27 cellular contexts compared by ENCODE assay signal in genomic region chr2:2798337-2798736, GRCh38.
"Had no signal": no experiment of that assay in that cellular context is flagged by ENCODE, and none has a peak within 500 bp of the region (broad histone marks: within the 10 kb centered on the region; RNA-seq: fewer than 3 reads in every experiment).

No MANE protein-coding gene starts in this region.

- H3K4me1 Mint-ChIP-seq: neural crest cell; stimulated activated effector memory CD8-positive, alpha-beta T cell treated with anti-CD3 and anti-CD28 coated beads, Interleukin-12 subunit alpha, Interleukin-12 subunit beta, amount 100 ng/mL, for 72 hours; stimulated activated naive B cell treated with anti-CD40 and anti-IgM and Interleukin-4, amounts not matched to agents 10 μg/mL and 1 μg/mL and 100 μg/mL, for 72 hours had no signal

- H3K27me3 ChIP-seq: neutrophil, pancreas, right lobe of liver, sigmoid colon, thyroid gland, tibial nerve, upper lobe of left lung, vagina had no signal

- H3K9me3 ChIP-seq: neutrophil, pancreas, prostate gland, right lobe of liver, thoracic aorta, thyroid gland, vagina had no signal

- H3K4me3 Mint-ChIP-seq: natural killer cell treated with Interleukin-12 subunit alpha and Interleukin-12 subunit beta and Interleukin-15 and Interleukin-18, amount 100 ng/mL, for 72 hours; nephron progenitor cell; neural crest cell; stimulated activated effector memory CD8-positive, alpha-beta T cell treated with anti-CD3 and anti-CD28 coated beads, Interleukin-12 subunit alpha, Interleukin-12 subunit beta, amount 100 ng/mL, for 72 hours; stimulated activated naive B cell treated with anti-CD40 and anti-IgM and Interleukin-4, amounts not matched to agents 10 μg/mL and 1 μg/mL and 100 μg/mL, for 72 hours; stimulated activated naive CD8-positive, alpha-beta T cell treated with anti-CD3 and anti-CD28 coated beads, Interleukin-15, Interleukin-2, amounts not matched to agents 100 ng/mL and 50 ng/mL, for 24 hours had no signal

- H3K9me3 Mint-ChIP-seq: natural killer cell treated with Interleukin-12 subunit alpha and Interleukin-12 subunit beta and Interleukin-15 and Interleukin-18, amount 100 ng/mL, for 72 hours had no signal

- H3K36me3 ChIP-seq: neutrophil, pancreas, prostate gland, right lobe of liver, sigmoid colon, stomach, thoracic aorta, thyroid gland, tibial nerve, upper lobe of left lung, vagina had no signal

- ATAC-seq: natural killer cell treated with Interleukin-12 subunit alpha and Interleukin-12 subunit beta and Interleukin-15 and Interleukin-18, amount 100 ng/mL, for 72 hours; pancreas; right cardiac atrium; right lobe of liver; stimulated activated effector memory CD8-positive, alpha-beta T cell treated with anti-CD3 and anti-CD28 coated beads, Interleukin-12 subunit alpha, Interleukin-12 subunit beta, amount 100 ng/mL, for 72 hours; stimulated activated naive B cell treated with anti-CD40 and anti-IgM and Interleukin-4, amounts not matched to agents 10 μg/mL and 1 μg/mL and 100 μg/mL, for 72 hours had no signal

- H3K27ac Mint-ChIP-seq: natural killer cell treated with Interleukin-12 subunit alpha and Interleukin-12 subunit beta and Interleukin-15 and Interleukin-18, amount 100 ng/mL, for 72 hours; nephron progenitor cell; stimulated activated effector memory CD8-positive, alpha-beta T cell treated with anti-CD3 and anti-CD28 coated beads, Interleukin-12 subunit alpha, Interleukin-12 subunit beta, amount 100 ng/mL, for 72 hours; stimulated activated naive B cell treated with anti-CD40 and anti-IgM and Interleukin-4, amounts not matched to agents 10 μg/mL and 1 μg/mL and 100 μg/mL, for 72 hours; stimulated activated naive CD8-positive, alpha-beta T cell treated with anti-CD3 and anti-CD28 coated beads, Interleukin-15, Interleukin-2, amounts not matched to agents 100 ng/mL and 50 ng/mL, for 24 hours had no signal

- H3K27ac ChIP-seq: neutrophil, pancreas, prostate gland, right lobe of liver, sigmoid colon, stomach, thoracic aorta, thyroid gland, tibial nerve, upper lobe of left lung, vagina had no signal

- H3K4me1 ChIP-seq: pancreas, prostate gland, right lobe of liver, sigmoid colon, stomach, thyroid gland, tibial nerve, upper lobe of left lung, vagina had no signal

- H3K27me3 Mint-ChIP-seq: stimulated activated naive CD8-positive, alpha-beta T cell treated with anti-CD3 and anti-CD28 coated beads, Interleukin-15, Interleukin-2, amounts not matched to agents 100 ng/mL and 50 ng/mL, for 24 hours had no signal

- H3K4me3 ChIP-seq: pancreas, prostate gland, right lobe of liver, sigmoid colon, stomach, thoracic aorta, thyroid gland, tibial nerve, upper lobe of left lung, vagina had no signal

- DNase-seq: nephron progenitor cell; nucleus accumbens; pancreas; retina; right cardiac atrium; right lobe of liver; sigmoid colon; small intestine; stimulated activated CD4-positive, alpha-beta T cell treated with anti-CD3 and anti-CD28 coated beads, Interleukin-15, amount 100 ng/mL, for 24 hours; stimulated activated CD4-positive, alpha-beta T cell treated with anti-CD3 and anti-CD28 coated beads, Interleukin-2, amount 100 ng/mL, for 24 hours; stimulated activated CD4-positive, alpha-beta T cell treated with anti-CD3 and anti-CD28 coated beads, Interleukin-2, amount 100 ng/mL, for 48 hours; stimulated activated CD4-positive, alpha-beta T cell treated with anti-CD3 and anti-CD28 coated beads, Interleukin-4, amount 100 ng/mL, for 24 hours; stimulated activated naive B cell treated with anti-CD40 and anti-IgM and Interleukin-4, amounts not matched to agents 10 μg/mL and 1 μg/mL and 100 μg/mL, for 72 hours; stimulated activated naive CD4-positive, alpha-beta T cell treated with Interleukin-2 at 50 U/mL for 16 hours; stomach; thyroid gland; trophoblast cell; upper lobe of left lung had no signal

- H3K36me3 Mint-ChIP-seq: natural killer cell treated with Interleukin-12 subunit alpha and Interleukin-12 subunit beta and Interleukin-15 and Interleukin-18, amount 100 ng/mL, for 72 hours; stimulated activated effector memory CD8-positive, alpha-beta T cell treated with anti-CD3 and anti-CD28 coated beads, Interleukin-12 subunit alpha, Interleukin-12 subunit beta, amount 100 ng/mL, for 72 hours; stimulated activated naive B cell treated with anti-CD40 and anti-IgM and Interleukin-4, amounts not matched to agents 10 μg/mL and 1 μg/mL and 100 μg/mL, for 72 hours had no signal
